Comparison of ENCODE assay signal across 1 cellular context in genomic region chr4:169226565-169226964, GRCh38.
TF ChIP-seq lines count a peak whose summit lies in the region.

No MANE protein-coding gene starts in this region.

TF ChIP-seq in A549, 52 proteins besides CTCF, POLR2A, EP300 and RAD21:
- TF ChIP-seq MYC (IDR thresholded peaks at IDR 0.05; ENCODE audit: borderline replicate concordance, low read length) (no peak), HMGXB4 (CRISPR knock-in tag; IDR thresholded peaks at IDR 0.05; ENCODE audit: borderline replicate concordance) (no peak), HOXB5 (CRISPR knock-in tag; IDR thresholded peaks at IDR 0.05) (no peak), NR3C1 (IDR thresholded peaks at IDR 0.05) (no peak), CEBPB (IDR thresholded peaks at IDR 0.05) (no peak), MAFK (IDR thresholded peaks at IDR 0.05; ENCODE audit: partially characterized antibody) (no peak), USF2 (IDR thresholded peaks at IDR 0.05) (no peak), KDM5A (IDR thresholded peaks at IDR 0.05) (no peak), PBX3 (IDR thresholded peaks at IDR 0.05) (no peak), RNF2 (IDR thresholded peaks at IDR 0.05; ENCODE audit: borderline replicate concordance, low read depth) (no peak)
